Comparison of ENCODE assay signal across 29 cellular contexts in the genomic region with DNA sequence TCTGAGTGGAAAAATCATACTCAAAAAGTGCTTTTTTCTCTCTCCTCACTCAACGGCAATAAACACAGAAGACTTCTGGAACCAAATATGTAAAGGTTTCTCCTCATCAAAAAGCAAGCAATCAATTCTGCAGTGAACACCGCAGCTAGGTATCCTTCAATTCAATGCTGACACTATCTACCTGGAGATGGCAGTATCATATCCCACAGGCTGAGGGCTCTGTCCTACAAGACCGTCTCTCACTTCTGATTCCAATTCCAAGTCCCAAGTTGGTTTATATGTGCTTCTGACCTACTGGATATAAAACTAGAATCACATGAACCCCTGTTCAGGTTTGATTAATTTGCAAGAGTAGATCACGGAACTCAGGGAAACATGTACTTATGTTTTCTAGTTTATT. TPM values are rescaled to one million over a fixed set of nuclear protein-coding genes. Genes with fewer than 3 reads are reported as not detected.
"Had no signal": no experiment of that assay in that cellular context is flagged by ENCODE, and none has a peak within 500 bp of the region (broad histone marks: within the 10 kb centered on the region; RNA-seq: fewer than 3 reads in every experiment).

No MANE protein-coding gene starts in this region.

- H3K9me3 Mint-ChIP-seq: activated naive CD8-positive, alpha-beta T cell treated with anti-CD3 and anti-CD28 coated beads for 36 hours; nephron progenitor cell had no signal

- H3K27me3 Mint-ChIP-seq: activated CD4-positive, alpha-beta T cell treated with anti-CD3 and anti-CD28 coated beads for 36 hours; activated naive CD8-positive, alpha-beta T cell treated with anti-CD3 and anti-CD28 coated beads for 36 hours; effector memory CD8-positive, alpha-beta T cell; stimulated activated naive CD8-positive, alpha-beta T cell treated with anti-CD3 and anti-CD28 coated beads, Interleukin-15, amount 100 ng/mL, for 72 hours had no signal

- FAIRE-seq: astrocyte, colon had no signal

- H3K36me3 Mint-ChIP-seq: activated naive CD8-positive, alpha-beta T cell treated with anti-CD3 and anti-CD28 coated beads for 36 hours; stimulated activated effector memory CD8-positive, alpha-beta T cell treated with anti-CD3 and anti-CD28 coated beads, Interleukin-12 subunit alpha, Interleukin-12 subunit beta, amount 100 ng/mL, for 72 hours had no signal

- H3K4me3 ChIP-seq: esophagus squamous epithelium, gastrocnemius medialis, mucosa of descending colon, right lobe of liver, skin epidermis, suprapubic skin, tibial nerve had no signal

- DNase-seq: activated CD4-positive, alpha-beta T cell treated with anti-CD3 and anti-CD28 coated beads for 36 hours; activated CD4-positive, alpha-beta T cell treated with anti-CD3 and anti-CD28 coated beads, Interleukin-2, amount 50 U/mL, for 48 hours; activated CD8-positive, alpha-beta memory T cell treated with anti-CD3 and anti-CD28 coated beads, Interleukin-2, amount 50 U/mL, for 48 hours; activated naive CD4-positive, alpha-beta T cell treated with Interleukin-2 at 50 U/mL for 16 hours; activated naive CD8-positive, alpha-beta T cell treated with anti-CD3 and anti-CD28 coated beads for 36 hours; activated T-cell treated with anti-CD3 and anti-CD28 coated beads, Interleukin-2, amount 50 U/mL, for 4 hours; central memory CD4-positive, alpha-beta T cell; effector memory CD8-positive, alpha-beta T cell; esophagus squamous epithelium; gastrocnemius medialis; islet precursor cell; left cardiac atrium; mesenchymal stem cell; mucosa of descending colon; nephron progenitor cell; occipital lobe; right lobe of liver; stimulated activated CD4-positive, alpha-beta T cell treated with anti-CD3 and anti-CD28 coated beads, Interleukin-1b, Interleukin-23, amount 100 ng/mL, for 48 hours; stimulated activated naive CD8-positive, alpha-beta T cell treated with anti-CD3 and anti-CD28 coated beads, Interleukin-15, amount 100 ng/mL, for 72 hours had no signal

- H3K4me3 Mint-ChIP-seq: activated CD4-positive, alpha-beta T cell treated with anti-CD3 and anti-CD28 coated beads for 36 hours; activated naive CD8-positive, alpha-beta T cell treated with anti-CD3 and anti-CD28 coated beads for 36 hours; activated T-cell treated with anti-CD3 and anti-CD28 coated beads, Interleukin-2, amount 50 U/mL, for 4 hours; effector memory CD8-positive, alpha-beta T cell; nephron progenitor cell; stimulated activated effector memory CD8-positive, alpha-beta T cell treated with anti-CD3 and anti-CD28 coated beads, Interleukin-12 subunit alpha, Interleukin-12 subunit beta, amount 100 ng/mL, for 72 hours; stimulated activated naive CD8-positive, alpha-beta T cell treated with anti-CD3 and anti-CD28 coated beads, Interleukin-15, amount 100 ng/mL, for 72 hours; T-helper 2 cell treated with Interferon-gamma antibody and Interleukin-4, amounts not matched to agents 5 μg/mL and 100 μg/mL, for 36 hours had no signal

- H3K4me1 ChIP-seq: esophagus squamous epithelium, gastrocnemius medialis, right lobe of liver, suprapubic skin, tibial nerve had no signal

- H3K9me3 ChIP-seq: esophagus squamous epithelium, gastrocnemius medialis, mucosa of descending colon, right lobe of liver, suprapubic skin, tibial nerve had no signal

- H3K27ac ChIP-seq: esophagus squamous epithelium, gastrocnemius medialis, right lobe of liver, skin epidermis, suprapubic skin, tibial nerve had no signal

- H3K4me1 Mint-ChIP-seq: activated CD4-positive, alpha-beta T cell treated with anti-CD3 and anti-CD28 coated beads for 36 hours; activated naive CD8-positive, alpha-beta T cell treated with anti-CD3 and anti-CD28 coated beads for 36 hours; nephron progenitor cell; stimulated activated effector memory CD8-positive, alpha-beta T cell treated with anti-CD3 and anti-CD28 coated beads, Interleukin-12 subunit alpha, Interleukin-12 subunit beta, amount 100 ng/mL, for 72 hours; stimulated activated naive CD8-positive, alpha-beta T cell treated with anti-CD3 and anti-CD28 coated beads, Interleukin-15, amount 100 ng/mL, for 72 hours had no signal

- H3K27ac Mint-ChIP-seq: activated CD4-positive, alpha-beta T cell treated with anti-CD3 and anti-CD28 coated beads for 36 hours; activated naive CD8-positive, alpha-beta T cell treated with anti-CD3 and anti-CD28 coated beads for 36 hours; activated T-helper 2 cell treated with anti-CD3 and anti-CD28 coated beads, Interferon-gamma antibody, Interleukin-2, Interleukin-4, amounts not matched to agents 10 μg/mL and 5 μg/mL and 100 μg/mL, durations not matched to agents 14 hours and 24 hours and 36 hours; effector memory CD8-positive, alpha-beta T cell; nephron progenitor cell; stimulated activated effector memory CD8-positive, alpha-beta T cell treated with anti-CD3 and anti-CD28 coated beads, Interleukin-12 subunit alpha, Interleukin-12 subunit beta, amount 100 ng/mL, for 72 hours; stimulated activated naive CD8-positive, alpha-beta T cell treated with anti-CD3 and anti-CD28 coated beads, Interleukin-15, amount 100 ng/mL, for 72 hours; T-helper 2 cell treated with Interferon-gamma antibody and Interleukin-4, amounts not matched to agents 5 μg/mL and 100 μg/mL, for 36 hours had no signal

- H3K36me3 ChIP-seq: esophagus squamous epithelium, gastrocnemius medialis, right lobe of liver, suprapubic skin, tibial nerve had no signal

- H3K27me3 ChIP-seq: esophagus squamous epithelium, gastrocnemius medialis, right lobe of liver, suprapubic skin, tibial nerve had no signal

RNA-seq across cellular contexts. Expression of gene LUZP2, which starts 59.7 kb away (rescaled TPM):
- total RNA-seq: activated CD4-positive, alpha-beta T cell treated with anti-CD3 and anti-CD28 coated beads for 36 hours; activated CD8-positive, alpha-beta memory T cell treated with anti-CD3 and anti-CD28 coated beads for 36 hours; activated naive CD8-positive, alpha-beta T cell treated with anti-CD3 and anti-CD28 coated beads for 36 hours; activated T-cell treated with anti-CD3 and anti-CD28 coated beads, Interleukin-2, amount 50 U/mL, for 4 hours; activated T-helper 2 cell treated with anti-CD3 and anti-CD28 coated beads, Interferon-gamma antibody, Interleukin-2, Interleukin-4, amounts not matched to agents 10 μg/mL and 5 μg/mL and 100 μg/mL, durations not matched to agents 14 hours and 24 hours and 36 hours; dermis microvascular lymphatic vessel endothelial cell; gastrocnemius medialis; left cardiac atrium; right lobe of liver had no signal
